41 cellular contexts compared by ENCODE assay signal in genomic region chr6:167143041-167143440, GRCh38. TPM values are rescaled to one million over a fixed set of nuclear protein-coding genes. Genes with fewer than 3 reads are reported as not detected.
"Had no signal": no experiment of that assay in that cellular context is flagged by ENCODE, and none has a peak within 500 bp of the region (broad histone marks: within the 10 kb centered on the region; RNA-seq: fewer than 3 reads in every experiment).

No MANE protein-coding gene starts in this region.

- ATAC-seq: activated CD4-positive, alpha-beta T cell treated with anti-CD3 and anti-CD28 coated beads for 36 hours; activated CD8-positive, alpha-beta T cell treated with anti-CD3 and anti-CD28 coated beads, Interleukin-2, amount 10 ng/mL, durations not matched to agents 7 days and 5 days; activated naive CD4-positive, alpha-beta T cell treated with anti-CD3 and anti-CD28 coated beads, Interleukin-2, amount 50 U/mL, for 72 hours; gastroesophageal sphincter; T-cell had no signal

- H3K9me3 ChIP-seq: ascending aorta, breast epithelium, colonic mucosa, esophagus squamous epithelium, gastroesophageal sphincter had no signal

- DNase-seq: activated CD4-positive, alpha-beta memory T cell treated with anti-CD3 and anti-CD28 coated beads for 36 hours; activated CD4-positive, alpha-beta T cell treated with anti-CD3 and anti-CD28 coated beads for 36 hours; activated CD4-positive, alpha-beta T cell treated with anti-CD3 and anti-CD28 coated beads, Interleukin-2, amount 10 ng/mL, durations not matched to agents 24 days and 14 days; activated CD4-positive, CD25-positive, alpha-beta regulatory T cell; activated CD4-positive, CD25-positive, alpha-beta regulatory T cell treated with anti-CD3 and anti-CD28 coated beads, Interleukin-2, amount 50 U/mL, for 72 hours; activated CD8-positive, alpha-beta memory T cell treated with anti-CD3 and anti-CD28 coated beads, Interleukin-2, amount 10 ng/mL, durations not matched to agents 7 days and 5 days; activated CD8-positive, alpha-beta memory T cell treated with anti-CD3 and anti-CD28 coated beads, Interleukin-2, amount 50 U/mL, for 4 hours; activated CD8-positive, alpha-beta T cell treated with anti-CD3 and anti-CD28 coated beads, Interleukin-2, amount 10 ng/mL, durations not matched to agents 7 days and 5 days; activated effector memory CD4-positive, alpha-beta T cell treated with anti-CD3 and anti-CD28 coated beads, Interleukin-2, amount 50 U/mL, for 16 hours; activated naive CD4-positive, alpha-beta T cell; activated naive CD4-positive, alpha-beta T cell treated with anti-CD3 and anti-CD28 coated beads, Interleukin-2, amount 10 ng/mL, durations not matched to agents 7 days and 5 days; activated naive CD8-positive, alpha-beta T cell treated with anti-CD3 and anti-CD28 coated beads, Interleukin-2, amount 10 ng/mL, durations not matched to agents 7 days and 5 days; activated T-cell treated with anti-CD3 and anti-CD28 coated beads, Interleukin-2, amount 50 U/mL, for 1 hour; activated T-cell treated with anti-CD3 and anti-CD28 coated beads, Interleukin-2, amount 50 U/mL, for 48 hours; central memory CD4-positive, alpha-beta T cell; cerebellar nuclear complex; colonic mucosa; effector CD8-positive, alpha-beta T cell; esophagus squamous epithelium; foreskin melanocyte; T-cell; T1000; WERI-Rb-1 had no signal

- H3K4me3 ChIP-seq: ascending aorta, breast epithelium, cardiac muscle cell, colonic mucosa, esophagus squamous epithelium, gastroesophageal sphincter had no signal

- H3K27me3 Mint-ChIP-seq: activated CD4-positive, alpha-beta memory T cell treated with anti-CD3 and anti-CD28 coated beads for 36 hours; activated CD4-positive, alpha-beta T cell treated with anti-CD3 and anti-CD28 coated beads, Interleukin-2, amount 10 ng/mL, durations not matched to agents 24 days and 14 days had no signal

- H3K4me3 Mint-ChIP-seq: activated CD4-positive, alpha-beta memory T cell treated with anti-CD3 and anti-CD28 coated beads for 36 hours; activated CD4-positive, alpha-beta T cell treated with anti-CD3 and anti-CD28 coated beads for 36 hours; activated CD4-positive, alpha-beta T cell treated with anti-CD3 and anti-CD28 coated beads, Interleukin-2, amount 10 ng/mL, durations not matched to agents 24 days and 14 days; activated CD8-positive, alpha-beta memory T cell treated with anti-CD3 and anti-CD28 coated beads, Interleukin-2, amount 10 ng/mL, durations not matched to agents 7 days and 5 days; activated CD8-positive, alpha-beta T cell treated with anti-CD3 and anti-CD28 coated beads, Interleukin-2, amount 10 ng/mL, durations not matched to agents 7 days and 5 days; activated naive CD4-positive, alpha-beta T cell treated with anti-CD3 and anti-CD28 coated beads, Interleukin-2, amount 10 ng/mL, durations not matched to agents 7 days and 5 days; activated naive CD8-positive, alpha-beta T cell treated with anti-CD3 and anti-CD28 coated beads, Interleukin-2, amount 10 ng/mL, durations not matched to agents 7 days and 5 days; activated T-helper 1 cell treated with anti-CD3 and anti-CD28 coated beads, Interleukin-12 subunit alpha, Interleukin-12 subunit beta, Interleukin-2, Interleukin-4 antibody, amounts not matched to agents 30 ng/mL and 10 ng/mL and 1 ng/mL, durations not matched to agents 14 hours and 24 hours and 36 hours; brain; T-cell; T-helper 1 cell treated with Interleukin-12 subunit alpha and Interleukin-12 subunit beta and Interleukin-4 antibody, amounts not matched to agents 30 μg/mL and 1 μg/mL, for 36 hours; T-helper 2 cell treated with Interferon-gamma antibody and Interleukin-4, amounts not matched to agents 5 μg/mL and 100 μg/mL, for 36 hours had no signal

- H3K36me3 Mint-ChIP-seq: activated CD4-positive, alpha-beta memory T cell treated with anti-CD3 and anti-CD28 coated beads for 36 hours; activated naive CD4-positive, alpha-beta T cell treated with anti-CD3 and anti-CD28 coated beads, Interleukin-2, amount 10 ng/mL, durations not matched to agents 7 days and 5 days; activated naive CD4-positive, alpha-beta T cell treated with anti-CD3 and anti-CD28 coated beads, Interleukin-2, amount 50 U/mL, for 72 hours; activated naive CD8-positive, alpha-beta T cell treated with anti-CD3 and anti-CD28 coated beads, Interleukin-2, amount 10 ng/mL, durations not matched to agents 7 days and 5 days; brain; T-cell had no signal

- H3K27ac ChIP-seq: ascending aorta, breast epithelium, cardiac muscle cell, colonic mucosa, epithelial cell of prostate, esophagus squamous epithelium, gastroesophageal sphincter, WERI-Rb-1 had no signal

- H3K4me1 Mint-ChIP-seq: activated naive CD4-positive, alpha-beta T cell treated with anti-CD3 and anti-CD28 coated beads, Interleukin-2, amount 10 ng/mL, durations not matched to agents 7 days and 5 days; activated naive CD8-positive, alpha-beta T cell treated with anti-CD3 and anti-CD28 coated beads, Interleukin-2, amount 10 ng/mL, durations not matched to agents 7 days and 5 days had no signal

- H3K27ac Mint-ChIP-seq: activated CD4-positive, alpha-beta memory T cell treated with anti-CD3 and anti-CD28 coated beads for 36 hours; activated CD4-positive, alpha-beta T cell treated with anti-CD3 and anti-CD28 coated beads for 36 hours; activated CD4-positive, alpha-beta T cell treated with anti-CD3 and anti-CD28 coated beads, Interleukin-2, amount 10 ng/mL, durations not matched to agents 24 days and 14 days; activated CD8-positive, alpha-beta memory T cell treated with anti-CD3 and anti-CD28 coated beads, Interleukin-2, amount 10 ng/mL, durations not matched to agents 7 days and 5 days; activated CD8-positive, alpha-beta T cell treated with anti-CD3 and anti-CD28 coated beads, Interleukin-2, amount 10 ng/mL, durations not matched to agents 7 days and 5 days; activated naive CD4-positive, alpha-beta T cell treated with anti-CD3 and anti-CD28 coated beads, Interleukin-2, amount 10 ng/mL, durations not matched to agents 7 days and 5 days; activated naive CD4-positive, alpha-beta T cell treated with anti-CD3 and anti-CD28 coated beads, Interleukin-2, amount 50 U/mL, for 72 hours; activated naive CD8-positive, alpha-beta T cell treated with anti-CD3 and anti-CD28 coated beads, Interleukin-2, amount 10 ng/mL, durations not matched to agents 7 days and 5 days; activated T-helper 1 cell treated with anti-CD3 and anti-CD28 coated beads, Interleukin-12 subunit alpha, Interleukin-12 subunit beta, Interleukin-2, Interleukin-4 antibody, amounts not matched to agents 30 ng/mL and 10 ng/mL and 1 ng/mL, durations not matched to agents 14 hours and 24 hours and 36 hours; activated T-helper 2 cell treated with anti-CD3 and anti-CD28 coated beads, Interferon-gamma antibody, Interleukin-2, Interleukin-4, amounts not matched to agents 10 μg/mL and 5 μg/mL and 100 μg/mL, durations not matched to agents 14 hours and 24 hours and 36 hours; T-helper 1 cell treated with Interleukin-12 subunit alpha and Interleukin-12 subunit beta and Interleukin-4 antibody, amounts not matched to agents 30 μg/mL and 1 μg/mL, for 36 hours; T-helper 2 cell treated with Interferon-gamma antibody and Interleukin-4, amounts not matched to agents 5 μg/mL and 100 μg/mL, for 36 hours had no signal

- H3K4me1 ChIP-seq: ascending aorta, breast epithelium, gastroesophageal sphincter had no signal

- H3K36me3 ChIP-seq: ascending aorta, breast epithelium, cardiac muscle cell, colonic mucosa, esophagus squamous epithelium, gastroesophageal sphincter, WERI-Rb-1 had no signal

- H3K27me3 ChIP-seq: ascending aorta, colonic mucosa had no signal

- H3K9me3 Mint-ChIP-seq: activated CD4-positive, alpha-beta memory T cell treated with anti-CD3 and anti-CD28 coated beads for 36 hours; activated CD4-positive, alpha-beta T cell treated with anti-CD3 and anti-CD28 coated beads, Interleukin-2, amount 10 ng/mL, durations not matched to agents 24 days and 14 days; activated naive CD4-positive, alpha-beta T cell treated with anti-CD3 and anti-CD28 coated beads, Interleukin-2, amount 10 ng/mL, durations not matched to agents 7 days and 5 days; activated naive CD4-positive, alpha-beta T cell treated with anti-CD3 and anti-CD28 coated beads, Interleukin-2, amount 50 U/mL, for 72 hours; activated naive CD8-positive, alpha-beta T cell treated with anti-CD3 and anti-CD28 coated beads, Interleukin-2, amount 10 ng/mL, durations not matched to agents 7 days and 5 days; activated T-helper 1 cell treated with anti-CD3 and anti-CD28 coated beads, Interleukin-12 subunit alpha, Interleukin-12 subunit beta, Interleukin-2, Interleukin-4 antibody, amounts not matched to agents 30 ng/mL and 10 ng/mL and 1 ng/mL, durations not matched to agents 14 hours and 24 hours and 36 hours; activated T-helper 2 cell treated with anti-CD3 and anti-CD28 coated beads, Interferon-gamma antibody, Interleukin-2, Interleukin-4, amounts not matched to agents 10 μg/mL and 5 μg/mL and 100 μg/mL, durations not matched to agents 14 hours and 24 hours and 36 hours; T-cell; T-helper 1 cell treated with Interleukin-12 subunit alpha and Interleukin-12 subunit beta and Interleukin-4 antibody, amounts not matched to agents 30 μg/mL and 1 μg/mL, for 36 hours; T-helper 2 cell treated with Interferon-gamma antibody and Interleukin-4, amounts not matched to agents 5 μg/mL and 100 μg/mL, for 36 hours had no signal

RNA-seq across cellular contexts. Expression of gene GPR31, which starts 14.7 kb away (rescaled TPM):
- total RNA-seq: activated CD4-positive, alpha-beta memory T cell treated with anti-CD3 and anti-CD28 coated beads for 36 hours; activated CD4-positive, alpha-beta T cell treated with anti-CD3 and anti-CD28 coated beads for 36 hours; activated CD4-positive, alpha-beta T cell treated with anti-CD3 and anti-CD28 coated beads, Interleukin-2, amount 10 ng/mL, durations not matched to agents 24 days and 14 days; activated CD8-positive, alpha-beta memory T cell treated with anti-CD3 and anti-CD28 coated beads for 36 hours; activated CD8-positive, alpha-beta memory T cell treated with anti-CD3 and anti-CD28 coated beads, Interleukin-2, amount 10 ng/mL, durations not matched to agents 7 days and 5 days; activated CD8-positive, alpha-beta T cell treated with anti-CD3 and anti-CD28 coated beads, Interleukin-2, amount 10 ng/mL, durations not matched to agents 7 days and 5 days; activated naive CD4-positive, alpha-beta T cell treated with anti-CD3 and anti-CD28 coated beads, Interleukin-2, amount 50 U/mL, for 72 hours; activated naive CD8-positive, alpha-beta T cell treated with anti-CD3 and anti-CD28 coated beads, Interleukin-2, amount 10 ng/mL, durations not matched to agents 7 days and 5 days; activated T-helper 1 cell treated with anti-CD3 and anti-CD28 coated beads, Interleukin-12 subunit alpha, Interleukin-12 subunit beta, Interleukin-2, Interleukin-4 antibody, amounts not matched to agents 30 ng/mL and 10 ng/mL and 1 ng/mL, durations not matched to agents 14 hours and 24 hours and 36 hours; activated T-helper 2 cell treated with anti-CD3 and anti-CD28 coated beads, Interferon-gamma antibody, Interleukin-2, Interleukin-4, amounts not matched to agents 10 μg/mL and 5 μg/mL and 100 μg/mL, durations not matched to agents 14 hours and 24 hours and 36 hours; ascending aorta; breast epithelium; cardiac muscle cell; colonic mucosa; dermis microvascular lymphatic vessel endothelial cell; endothelial cell of umbilical vein; esophagus squamous epithelium; fibroblast of lung; fibroblast of villous mesenchyme; gastroesophageal sphincter; glomerular endothelial cell; T-cell had no signal
- polyA plus RNA-seq: cardiac muscle cell, endothelial cell of umbilical vein, esophagus, fibroblast of lung had no signal

RNA-seq across cellular contexts. Expression of gene CCR6, which starts 20.1 kb away (rescaled TPM):
- total RNA-seq: activated CD4-positive, alpha-beta T cell treated with anti-CD3 and anti-CD28 coated beads, Interleukin-2, amount 10 ng/mL, durations not matched to agents 24 days and 14 days; activated naive CD4-positive, alpha-beta T cell treated with anti-CD3 and anti-CD28 coated beads, Interleukin-2, amount 50 U/mL, for 72 hours; activated T-helper 1 cell treated with anti-CD3 and anti-CD28 coated beads, Interleukin-12 subunit alpha, Interleukin-12 subunit beta, Interleukin-2, Interleukin-4 antibody, amounts not matched to agents 30 ng/mL and 10 ng/mL and 1 ng/mL, durations not matched to agents 14 hours and 24 hours and 36 hours; activated T-helper 2 cell treated with anti-CD3 and anti-CD28 coated beads, Interferon-gamma antibody, Interleukin-2, Interleukin-4, amounts not matched to agents 10 μg/mL and 5 μg/mL and 100 μg/mL, durations not matched to agents 14 hours and 24 hours and 36 hours; ascending aorta; cardiac muscle cell; dermis microvascular lymphatic vessel endothelial cell; endothelial cell of umbilical vein; fibroblast of lung; fibroblast of villous mesenchyme; gastroesophageal sphincter; glomerular endothelial cell had no signal
- polyA plus RNA-seq: cardiac muscle cell, endothelial cell of umbilical vein, fibroblast of lung had no signal
